In genomic region chrX:2685886-2686285, GRCh38 we compare ENCODE assay signal across 2 cellular contexts.
TF ChIP-seq lines count a peak whose summit lies in the region.

No MANE protein-coding gene starts in this region.

TF ChIP-seq in HepG2, 621 proteins besides CTCF, POLR2A, EP300 and RAD21:
- TF ChIP-seq ZNF629 (CRISPR knock-in tag; conservative IDR thresholded peaks at IDR 0.05) (peak; percentile 72), ATF3 (CRISPR knock-in tag; IDR thresholded peaks at IDR 0.05) (no peak), ZNF3 (CRISPR knock-in tag; IDR thresholded peaks at IDR 0.05) (no peak), MNT (IDR thresholded peaks at IDR 0.05) (peak; percentile 60; the same call in 1 of the 2 replicates)
TF ChIP-seq in HepG2: peak in this region for 2.

TF ChIP-seq in GM12878, 131 proteins besides CTCF, POLR2A, EP300 and RAD21:
- TF ChIP-seq BCL3 (IDR thresholded peaks at IDR 0.05; ENCODE audit: borderline replicate concordance, insufficient read depth, low read depth, low read length, poor library complexity, severe bottlenecking) = peak; percentile 75
- no peak for TF ChIP-seq GABPA (IDR thresholded peaks at IDR 0.05; ENCODE audit: low read depth)
